In the genomic region with DNA sequence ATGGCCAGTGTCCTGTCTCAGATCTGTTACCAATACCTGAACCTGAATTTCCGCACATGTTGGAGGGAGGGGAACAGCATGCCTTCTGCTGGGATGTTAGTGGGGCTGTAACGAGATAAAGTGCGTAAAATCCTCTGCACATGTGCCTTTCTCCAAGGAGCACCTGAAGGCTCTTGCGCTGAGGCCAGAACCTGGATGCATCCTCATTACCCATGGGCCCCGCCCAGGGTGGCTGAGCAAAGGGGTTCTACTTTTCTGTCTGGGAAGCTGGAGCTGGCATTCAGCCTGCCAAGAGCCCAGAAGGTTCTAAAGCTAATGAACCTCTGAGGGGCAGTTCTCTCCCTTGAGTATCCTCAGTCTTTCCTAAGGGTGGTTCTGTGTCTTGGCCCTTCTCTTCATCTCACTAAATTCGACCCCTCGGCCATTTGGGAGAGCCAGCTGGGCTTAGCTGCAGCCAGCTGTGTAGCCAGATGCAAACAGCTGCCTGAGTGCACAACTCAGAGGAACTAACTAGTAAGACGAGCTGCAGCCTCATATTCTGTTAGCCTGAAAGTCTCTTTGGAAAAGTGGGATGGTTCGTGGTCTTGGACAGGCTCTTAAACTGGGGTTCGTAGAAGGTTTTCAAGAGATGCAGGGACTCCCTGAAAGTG, we compare ENCODE assay signal across 10 cellular contexts. TPM values are rescaled to one million over a fixed set of nuclear protein-coding genes. Genes with fewer than 3 reads are reported as not detected.
DNase-seq lines count a peak whose midpoint lies in the region; ATAC-seq and TF ChIP-seq lines count a peak whose summit lies in the region.
"Had no signal": no experiment of that assay in that cellular context is flagged by ENCODE, and none has a peak within 500 bp of the region (broad histone marks: within the 10 kb centered on the region; RNA-seq: fewer than 3 reads in every experiment).

No MANE protein-coding gene starts in this region.

- H3K4me1 ChIP-seq in ACC112 (ENCODE audit: control insufficient read depth, insufficient read depth, low read length, unreplicated experiment), result peaks cover 73% of the 10 kb centered on the region
- peaks cover 48% of the 10 kb centered on the region for H3K4me1 ChIP-seq in OCI-LY7 (ENCODE audit: insufficient read depth, low read length, poor library complexity, severe bottlenecking)
- peaks cover 12 to 50% of the 10 kb centered on the region in 2 donors for H3K4me1 ChIP-seq in esophagus (ENCODE audit: control insufficient read depth in 2 of 2, insufficient read depth in 2 of 2, low read length in 1 of 2)

- H2AFZ ChIP-seq in ACC112 (ENCODE audit: low read length, unreplicated experiment) (no peak overlapping the region), OCI-LY7 (ENCODE audit: low read length) (no peak overlapping the region)

- intact Hi-C loops in OCI-LY7 (cut with micrococcal nuclease; ENCODE audit: unreplicated experiment), result no loop called here

- no peaks in the 10 kb centered on the region for H4K20me1 ChIP-seq in OCI-LY7 (ENCODE audit: insufficient read depth, low read length)

- peaks cover 11% of the 10 kb centered on the region; the same call in 1 of the 2 replicates for H3K36me3 ChIP-seq in ACC112 (ENCODE audit: insufficient read depth, low read length)
- no peaks in the 10 kb centered on the region for H3K36me3 ChIP-seq in OCI-LY7 (ENCODE audit: insufficient read depth, low read length)
- H3K36me3 ChIP-seq in esophagus (ENCODE audit: control insufficient read depth in 2 of 2, insufficient read depth in 2 of 2, low read length in 1 of 2), result no peaks in the 10 kb centered on the region

- WGBS in esophagus, 2 donors, result 54 to 64% methylated on average over 10 of the region's 10 CpGs

- H3K27ac ChIP-seq in ACC112 (ENCODE audit: low read depth, low read length) (peak overlapping the region; percentile 98), OCI-LY7 (ENCODE audit: low read depth, low read length, poor library complexity, severe bottlenecking) (no peak overlapping the region), esophagus (ENCODE audit: low read depth in 2 of 2, low read length in 1 of 2) (peak overlapping the region; percentile 18 to 94)

- no peak overlapping the region for H3K27ac Mint-ChIP-seq in neural crest cell (ENCODE audit: unreplicated experiment)

- H3K9me3 ChIP-seq in OCI-LY7 (ENCODE audit: low read length) (no peaks in the 10 kb centered on the region), esophagus (ENCODE audit: control insufficient read depth in 2 of 2, insufficient read depth in 1 of 2, low read depth in 1 of 2, low read length in 1 of 2) (no peaks in the 10 kb centered on the region)

- POLR2A ChIA-PET in OCI-LY7 (lab: Charles Lee), result no interaction called here

- H3K4me3 Mint-ChIP-seq in neural crest cell, result peak overlapping the region; percentile 39

- CTCF ChIA-PET in OCI-LY7 (lab: Charles Lee; ENCODE audit: unreplicated experiment), result interaction anchor here (0.7 kb wide), 1 partner anchor 36 kb away, joined by 3 read pairs; no protein-coding TSS in a partner anchor

- in situ Hi-C loops in ACHN (cut with HindIII; ENCODE audit: low pct_ligation_motif_present, low pct_unique_long_range_greater_than_20kb, low sequenced_read_pairs), result no loop called here

- H3K4me2 ChIP-seq in OCI-LY7 (ENCODE audit: low read length), result peak overlapping the region; percentile 89; the same call in 1 of the 2 replicates

- H3K27me3 ChIP-seq in ACC112 (ENCODE audit: insufficient read depth, low read length) (no peaks in the 10 kb centered on the region), esophagus (ENCODE audit: control insufficient read depth in 1 of 2, insufficient read depth in 2 of 2, low read length in 2 of 2) (no peaks in the 10 kb centered on the region)

- BruUV-seq in OCI-LY7 (replicated peaks; lab: Mats Ljungman, UMichigan), result no TSS peak

- no peaks in the 10 kb centered on the region for H3K9me3 Mint-ChIP-seq in neural crest cell

- peaks cover 88% of the 10 kb centered on the region for H3K79me2 ChIP-seq in ACC112 (ENCODE audit: control insufficient read depth, insufficient read depth, low read length, unreplicated experiment)
- no peaks in the 10 kb centered on the region; the same call in 1 of the 2 replicates for H3K79me2 ChIP-seq in OCI-LY7 (ENCODE audit: insufficient read depth, low read depth, low read length)

- peaks cover 34% of the 10 kb centered on the region for H3K4me1 Mint-ChIP-seq in neural crest cell

- H3K36me3 Mint-ChIP-seq in neural crest cell (ENCODE audit: low read depth), result no peaks in the 10 kb centered on the region

- H3K9me2 ChIP-seq in OCI-LY7 (ENCODE audit: insufficient read depth, low read length), result no peaks in the 10 kb centered on the region

- no peak for DNase-seq in OCI-LY7 (ENCODE audit: low spot score)
- DNase-seq in neural crest cell (ENCODE audit: low read depth, low spot score), result no peak
- DNase-seq in iPS-NIHi7 (ENCODE audit: extremely low spot score), result no peak
- no peak for DNase-seq in cortex of kidney (lab: John Stamatoyannopoulos, UW)
- no peak for DNase-seq in ACHN
- DNase-seq: activated CD4-positive, CD25-positive, alpha-beta regulatory T cell treated with anti-CD3 and anti-CD28 coated beads, Interleukin-2, amount 50 U/mL, for 72 hours; activated naive CD4-positive, alpha-beta T cell treated with anti-CD3 and anti-CD28 coated beads, Interleukin-2, amount 50 U/mL, for 16 hours had no signal

- H3K27me3 Mint-ChIP-seq in neural crest cell (ENCODE audit: low read depth), result peaks cover 47% of the 10 kb centered on the region

- no peak for ATAC-seq in HG02571 (IDR thresholded peaks at IDR 0.05; ENCODE audit: unreplicated experiment)

- H3K4me3 ChIP-seq in ACC112 (ENCODE audit: low read depth, low read length) (peak overlapping the region; percentile 82), OCI-LY7 (ENCODE audit: low read depth, low read length, poor library complexity, severe bottlenecking) (no peak overlapping the region), esophagus (ENCODE audit: low read depth in 1 of 2, low read length in 2 of 2) (no peak overlapping the region)

- TF ChIP-seq CTCF in OCI-LY7 (conservative IDR thresholded peaks at IDR 0.05; ENCODE audit: low read length), result no peak
- TF ChIP-seq CTCF in neural crest cell (conservative IDR thresholded peaks at IDR 0.05), result no peak

RNA-seq across cellular contexts. Expression of gene ITGA3, which starts 2.5 kb away (rescaled TPM):
- 23.2 and 30.7 TPM in 2 replicates for total RNA-seq in OCI-LY7 (2014; rRNA removed; shearing (Covaris generic))
- 15.2 and 15.6 TPM in 2 replicates for total RNA-seq in OCI-LY7 (2022)
- 10 to 100 TPM; 38.3 to 41.8 TPM for polyA plus RNA-seq in esophagus
- total RNA-seq in neural crest cell, result 4.5 and 4.8 TPM in 2 replicates

RNA-seq across cellular contexts. Expression of gene PDK2, which starts 36.7 kb away (rescaled TPM):
- 10.4 and 21.8 TPM in 2 replicates for total RNA-seq in OCI-LY7 (2014; rRNA removed; shearing (Covaris generic))
- total RNA-seq in OCI-LY7 (2022) (27.7 and 30.1 TPM in 2 replicates), neural crest cell (21.6 and 24.6 TPM in 2 replicates)
- polyA plus RNA-seq in esophagus, result 10 to 100 TPM; 12.1 to 13.5 TPM
